ENCODE assay signal across 9 cellular contexts in the genomic region with DNA sequence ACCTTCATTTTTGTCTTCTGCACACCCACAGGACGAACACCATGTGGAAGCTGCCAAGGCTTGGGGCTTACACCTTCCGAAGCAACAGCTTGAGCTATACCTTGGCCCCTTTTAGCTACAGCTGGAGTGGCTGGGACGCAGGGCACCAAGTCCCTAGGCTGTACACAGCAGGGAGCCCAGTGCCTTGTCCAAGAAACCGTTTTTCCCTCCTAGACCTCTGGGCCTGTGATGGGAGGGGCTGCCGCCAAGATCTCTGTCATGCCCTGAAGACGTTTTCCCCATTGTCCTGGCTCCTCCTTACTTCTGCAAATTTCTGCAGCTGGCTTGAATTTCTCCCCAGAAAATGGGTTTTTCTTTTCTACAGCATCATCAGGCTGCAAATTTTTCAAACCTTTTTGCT. TPM values are rescaled to one million over a fixed set of nuclear protein-coding genes. Genes with fewer than 3 reads are reported as not detected.
"Had no signal": no experiment of that assay in that cellular context is flagged by ENCODE, and none has a peak within 500 bp of the region (broad histone marks: within the 10 kb centered on the region; RNA-seq: fewer than 3 reads in every experiment).

No MANE protein-coding gene starts in this region.

- H3K4me3 ChIP-seq: GM12878 had no signal

- ATAC-seq: GM12878 had no signal

- FAIRE-seq: G401.6, GM12878, GM12891, GM12892, GM18507, GM19239 had no signal

- DNase-seq: GDM1, GF-D8 had no signal

RNA-seq across cellular contexts. Expression of gene CNTN4, which starts 7.8 kb away (rescaled TPM):
- total RNA-seq: G401 had no signal
